2 cellular contexts compared by ENCODE assay signal in genomic region chr14:53630336-53630735, GRCh38.
TF ChIP-seq lines count a peak whose summit lies in the region.

No MANE protein-coding gene starts in this region.

TF ChIP-seq in SK-N-SH, 30 proteins besides CTCF, POLR2A, EP300 and RAD21 (continued from another document):
- no peak for TF ChIP-seq REST (IDR thresholded peaks at IDR 0.05; ENCODE audit: low read depth, low read length)

TF ChIP-seq in SK-N-SH treated with all-trans-retinoic acid at 6 μM for 48 hours, 23 proteins besides CTCF, POLR2A, EP300 and RAD21 (continued from another document):
- TF ChIP-seq POU6F1 (CRISPR knock-in tag; IDR thresholded peaks at IDR 0.05; ENCODE audit: borderline replicate concordance, low read depth) (no peak), CREB5 (CRISPR knock-in tag; IDR thresholded peaks at IDR 0.05; ENCODE audit: low read depth) (no peak), PATZ1 (CRISPR knock-in tag; IDR thresholded peaks at IDR 0.05; ENCODE audit: borderline replicate concordance) (no peak), ESRRG (CRISPR knock-in tag; IDR thresholded peaks at IDR 0.05) (no peak)
TF ChIP-seq in SK-N-SH treated with all-trans-retinoic acid at 6 μM for 48 hours: peak in this region for 0.
